ENCODE assay signal across 2 cellular contexts in genomic region chr2:74481961-74482800, GRCh38.
TF ChIP-seq lines count a peak whose summit lies in the region.

No MANE protein-coding gene starts in this region.

TF ChIP-seq in IMR-90, 13 proteins besides CTCF, POLR2A, EP300 and RAD21:
- TF ChIP-seq MAZ (IDR thresholded peaks at IDR 0.05; ENCODE audit: borderline replicate concordance, low read depth, low read length) (0 out of 2 replicates have a peak, but pooled peaks have one; percentile 22), MAFK (IDR thresholded peaks at IDR 0.05; ENCODE audit: low read depth, low read length) (no peak), MXI1 (IDR thresholded peaks at IDR 0.05; ENCODE audit: borderline replicate concordance, low read depth, low read length) (peak; percentile 59; the same call in 1 of the 2 replicates), FOS (IDR thresholded peaks at IDR 0.05; ENCODE audit: low read depth, low read length) (no peak), NFE2L2 (IDR thresholded peaks at IDR 0.05; ENCODE audit: low read depth, low read length) (no peak)

TF ChIP-seq in H1, 55 proteins besides CTCF, POLR2A, EP300 and RAD21:
- TF ChIP-seq SIX5 (IDR thresholded peaks at IDR 0.05; ENCODE audit: low read depth, low read length) (no peak), EZH2 (IDR thresholded peaks at IDR 0.05; ENCODE audit: low read depth, low read length, severe bottlenecking) (no peak), POLR2AphosphoS5 (IDR thresholded peaks at IDR 0.05; ENCODE audit: low read depth, low read length) (no peak), RBBP5 (IDR thresholded peaks at IDR 0.05; ENCODE audit: borderline replicate concordance, low read depth, low read length) (no peak; the same call in 1 of the 2 replicates), MAX (IDR thresholded peaks at IDR 0.05) (peak; percentile 8; the same call in 1 of the 2 replicates), TCF12 (IDR thresholded peaks at IDR 0.05; ENCODE audit: low read depth, low read length) (no peak), KDM5A (IDR thresholded peaks at IDR 0.05; ENCODE audit: low read length) (no peak), ATF3 (IDR thresholded peaks at IDR 0.05; ENCODE audit: insufficient read depth, low read depth, low read length) (no peak), SIRT6 (IDR thresholded peaks at IDR 0.05; ENCODE audit: low read length) (no peak), TAF7 (optimal IDR thresholded peaks at IDR 0.05; ENCODE audit: borderline replicate concordance, low read depth, low read length) (no peak), JUND (IDR thresholded peaks at IDR 0.05; ENCODE audit: low read length) (no peak), JUN (IDR thresholded peaks at IDR 0.05; ENCODE audit: low read depth, low read length) (no peak), KDM4A (IDR thresholded peaks at IDR 0.05; ENCODE audit: low read depth, low read length, severe bottlenecking) (peak; percentile 88), SIN3A (conservative IDR thresholded peaks at IDR 0.05 in 1 of 2, IDR thresholded peaks at IDR 0.05 in 1 of 2; ENCODE audit: low read depth in 1 of 2, low read length in 2 of 2) (peak; percentile 11 to 30; a peak in 1 of 4 replicates), HDAC2 (IDR thresholded peaks at IDR 0.05; ENCODE audit: borderline replicate concordance in 1 of 2, low read depth in 2 of 2, low read length in 2 of 2) (no peak; a peak in 1 of 4 replicates), GABPA (IDR thresholded peaks at IDR 0.05; ENCODE audit: borderline replicate concordance, insufficient read depth, low read length) (no peak)
